10 cellular contexts compared by ENCODE assay signal in genomic region chr2:123456416-123456815, GRCh38.
"Had no signal": no experiment of that assay in that cellular context is flagged by ENCODE, and none has a peak within 500 bp of the region (broad histone marks: within the 10 kb centered on the region; RNA-seq: fewer than 3 reads in every experiment).

No MANE protein-coding gene starts in this region.

- H3K9me3 Mint-ChIP-seq: GM23338 had no signal

- H3K27ac Mint-ChIP-seq: GM23338, H9 had no signal

- H3K4me3 Mint-ChIP-seq: GM23338, H9 had no signal

- H3K4me1 Mint-ChIP-seq: GM23338, H9 had no signal

- H3K4me3 ChIP-seq: GM23338, K562 had no signal

- H3K27ac ChIP-seq: HL-60 had no signal

- ATAC-seq: GM23338, K562 had no signal

- DNase-seq: H9, HCEC 1CT, IMR-90, KG1 had no signal

- FAIRE-seq: H1, H54, HTR-8/SVneo, K562 had no signal
